ENCODE assay signal across 1 cellular context in genomic region chr6:107626645-107627044, GRCh38.
TF ChIP-seq lines count a peak whose summit lies in the region.

No MANE protein-coding gene starts in this region.

TF ChIP-seq in GM23338, 12 proteins besides CTCF, POLR2A, EP300 and RAD21 (continued from another document):
- TF ChIP-seq ZNF462 (CRISPR knock-in tag; IDR thresholded peaks at IDR 0.05) (no peak), CREB1 (CRISPR knock-in tag; IDR thresholded peaks at IDR 0.05; ENCODE audit: low read depth) (no peak), EZH2 (IDR thresholded peaks at IDR 0.05; ENCODE audit: low read depth, unreplicated experiment) (no peak), EZH2phosphoT487 (IDR thresholded peaks at IDR 0.05; ENCODE audit: unreplicated experiment) (no peak), REST (IDR thresholded peaks at IDR 0.05; ENCODE audit: unreplicated experiment) (no peak), NANOG (IDR thresholded peaks at IDR 0.05; ENCODE audit: borderline replicate concordance) (no peak), JUNB (IDR thresholded peaks at IDR 0.05; ENCODE audit: unreplicated experiment) (no peak)
TF ChIP-seq in GM23338: peak in this region for 0.
